30 cellular contexts compared by ENCODE assay signal in genomic region chr20:14307956-14308355, GRCh38. TPM values are rescaled to one million over a fixed set of nuclear protein-coding genes. Genes with fewer than 3 reads are reported as not detected.
"Had no signal": no experiment of that assay in that cellular context is flagged by ENCODE, and none has a peak within 500 bp of the region (broad histone marks: within the 10 kb centered on the region; RNA-seq: fewer than 3 reads in every experiment).

No MANE protein-coding gene starts in this region.

- H3K4me1 Mint-ChIP-seq: activated CD4-positive, alpha-beta memory T cell treated with anti-CD3 and anti-CD28 coated beads, Interleukin-2, amount 10 ng/mL, durations not matched to agents 7 days and 5 days; activated CD4-positive, alpha-beta T cell treated with anti-CD3 and anti-CD28 coated beads, Interleukin-2, amount 10 ng/mL, durations not matched to agents 7 days and 5 days; activated T-helper 17 cell treated with anti-CD3 and anti-CD28 coated beads, Interleukin-2, amount 50 U/mL, for 72 hours; T-helper 17 cell had no signal

- H3K4me1 ChIP-seq: body of pancreas, esophagus muscularis mucosa, foreskin keratinocyte, gastrocnemius medialis had no signal

- H3K36me3 Mint-ChIP-seq: activated naive CD8-positive, alpha-beta T cell had no signal

- H3K4me3 ChIP-seq: body of pancreas, esophagus muscularis mucosa, gastrocnemius medialis had no signal

- H3K27me3 Mint-ChIP-seq: activated CD4-positive, alpha-beta memory T cell treated with anti-CD3 and anti-CD28 coated beads, Interleukin-2, amount 10 ng/mL, durations not matched to agents 7 days and 5 days; activated CD4-positive, alpha-beta T cell treated with anti-CD3 and anti-CD28 coated beads, Interleukin-2, amount 10 ng/mL, durations not matched to agents 7 days and 5 days; activated naive CD8-positive, alpha-beta T cell; activated T-helper 17 cell treated with anti-CD3 and anti-CD28 coated beads, Interleukin-2, amount 50 U/mL, for 72 hours; effector memory CD8-positive, alpha-beta T cell; T-helper 17 cell had no signal

- H3K9me3 ChIP-seq: body of pancreas, esophagus muscularis mucosa, gastrocnemius medialis had no signal

- H3K27me3 ChIP-seq: body of pancreas, esophagus muscularis mucosa, foreskin keratinocyte, gastrocnemius medialis had no signal

- H3K36me3 ChIP-seq: esophagus muscularis mucosa, gastrocnemius medialis had no signal

- H3K4me3 Mint-ChIP-seq: activated CD4-positive, alpha-beta memory T cell treated with anti-CD3 and anti-CD28 coated beads, Interleukin-2, amount 10 ng/mL, durations not matched to agents 7 days and 5 days; activated CD4-positive, alpha-beta T cell treated with anti-CD3 and anti-CD28 coated beads, Interleukin-2, amount 10 ng/mL, durations not matched to agents 7 days and 5 days; activated naive CD8-positive, alpha-beta T cell; activated T-cell treated with anti-CD3 and anti-CD28 coated beads, Interleukin-2, amount 50 U/mL, for 4 hours; activated T-helper 17 cell treated with anti-CD3 and anti-CD28 coated beads, Interleukin-2, amount 50 U/mL, for 72 hours; effector memory CD8-positive, alpha-beta T cell; T-helper 17 cell; T-helper 2 cell treated with Interferon-gamma antibody and Interleukin-4, amounts not matched to agents 5 μg/mL and 100 μg/mL, for 36 hours had no signal

- ATAC-seq: activated T-cell treated with anti-CD3 and anti-CD28 coated beads, Interleukin-2, amount 50 U/mL, for 4 hours; activated T-helper 17 cell treated with anti-CD3 and anti-CD28 coated beads, Interleukin-2, amount 50 U/mL, for 72 hours; body of pancreas; effector memory CD8-positive, alpha-beta T cell; foreskin keratinocyte; gastrocnemius medialis; T-helper 17 cell had no signal

- H3K27ac Mint-ChIP-seq: activated CD4-positive, alpha-beta memory T cell treated with anti-CD3 and anti-CD28 coated beads, Interleukin-2, amount 10 ng/mL, durations not matched to agents 7 days and 5 days; activated CD4-positive, alpha-beta T cell treated with anti-CD3 and anti-CD28 coated beads, Interleukin-2, amount 10 ng/mL, durations not matched to agents 7 days and 5 days; activated naive CD8-positive, alpha-beta T cell; activated T-helper 17 cell treated with anti-CD3 and anti-CD28 coated beads, Interleukin-2, amount 50 U/mL, for 72 hours; effector memory CD8-positive, alpha-beta T cell; T-helper 17 cell; T-helper 2 cell treated with Interferon-gamma antibody and Interleukin-4, amounts not matched to agents 5 μg/mL and 100 μg/mL, for 36 hours had no signal

- DNase-seq: activated CD4-positive, alpha-beta memory T cell treated with anti-CD3 and anti-CD28 coated beads, Interleukin-2, amount 10 ng/mL, durations not matched to agents 7 days and 5 days; activated CD4-positive, alpha-beta T cell treated with anti-CD3 and anti-CD28 coated beads for 4 hours; activated CD4-positive, alpha-beta T cell treated with anti-CD3 and anti-CD28 coated beads, Interleukin-2, amount 10 ng/mL, durations not matched to agents 7 days and 5 days; activated CD4-positive, alpha-beta T cell treated with anti-CD3 and anti-CD28 coated beads, Interleukin-2, amount 50 U/mL, for 4 hours; activated CD4-positive, CD25-positive, alpha-beta regulatory T cell; activated CD4-positive, CD25-positive, alpha-beta regulatory T cell treated with anti-CD3 and anti-CD28 coated beads, Interleukin-2, amount 50 U/mL, for 72 hours; activated effector memory CD4-positive, alpha-beta T cell treated with Interleukin-2 at 50 U/mL for 16 hours; activated gamma-delta T cell treated with Interleukin-2 at 50 U/mL for 16 hours; activated naive CD4-positive, alpha-beta T cell treated with anti-CD3 and anti-CD28 coated beads, Interleukin-2, amount 50 U/mL, for 16 hours; activated naive CD4-positive, alpha-beta T cell treated with Interleukin-2 at 50 U/mL for 16 hours; activated T-cell treated with anti-CD3 and anti-CD28 coated beads, Interleukin-2, amount 50 U/mL, for 4 hours; amygdala; aorta; body of pancreas; caudate nucleus; cortex of kidney; dermis blood vessel endothelial cell; effector CD4-positive, alpha-beta T cell; effector memory CD8-positive, alpha-beta T cell; erythroblast; foreskin keratinocyte; gastrocnemius medialis; glutamatergic neuron; T-helper 1 cell; T-helper 17 cell; T1000 had no signal

- H3K27ac ChIP-seq: body of pancreas, esophagus muscularis mucosa, foreskin keratinocyte, gastrocnemius medialis had no signal

RNA-seq across cellular contexts. Expression of gene FLRT3, which starts 29.5 kb away (rescaled TPM):
- total RNA-seq: activated CD4-positive, alpha-beta memory T cell treated with anti-CD3 and anti-CD28 coated beads, Interleukin-2, amount 10 ng/mL, durations not matched to agents 7 days and 5 days; activated CD4-positive, alpha-beta T cell treated with anti-CD3 and anti-CD28 coated beads, Interleukin-2, amount 10 ng/mL, durations not matched to agents 7 days and 5 days; activated T-cell treated with anti-CD3 and anti-CD28 coated beads, Interleukin-2, amount 50 U/mL, for 4 hours; activated T-helper 17 cell treated with anti-CD3 and anti-CD28 coated beads, Interleukin-2, amount 50 U/mL, for 72 hours; T-helper 17 cell had no signal
